ENCODE assay signal across 6 cellular contexts in the genomic region with DNA sequence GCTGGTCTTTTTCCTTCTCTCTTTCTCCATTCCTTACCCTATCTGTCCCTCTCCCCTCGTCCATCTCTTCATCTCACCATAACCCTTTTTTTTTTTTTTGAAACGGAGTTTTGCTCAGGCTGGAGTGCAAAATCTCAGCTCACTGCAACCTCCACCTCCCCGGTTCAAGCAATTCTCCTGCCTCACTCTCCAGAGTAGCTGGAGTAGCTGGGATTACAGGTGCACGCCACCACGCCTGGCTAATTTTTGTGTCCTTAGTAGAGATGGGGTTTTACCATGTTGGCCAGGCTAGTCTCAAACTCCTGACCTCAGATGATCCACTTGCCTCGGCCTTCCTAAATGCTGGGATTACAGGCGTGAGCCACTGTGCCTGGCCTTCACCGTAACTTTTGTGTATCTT. TPM values are rescaled to one million over a fixed set of nuclear protein-coding genes. Genes with fewer than 3 reads are reported as not detected.
"Had no signal": no experiment of that assay in that cellular context is flagged by ENCODE, and none has a peak within 500 bp of the region (broad histone marks: within the 10 kb centered on the region; RNA-seq: fewer than 3 reads in every experiment).

No MANE protein-coding gene starts in this region.

RNA-seq across cellular contexts. Expression of a gene that starts 49.3 kb away (rescaled TPM):
- total RNA-seq: LHCN-M2, MCF 10A, OCI-LY7, PC-3, SK-MEL-5 had no signal
- polyA plus RNA-seq: SK-N-SH had no signal

RNA-seq across cellular contexts. Expression of a gene that starts 51.2 kb away (rescaled TPM):
- total RNA-seq: SK-MEL-5 had no signal

RNA-seq across cellular contexts. Expression of a gene that starts 55.1 kb away (rescaled TPM):
- total RNA-seq: LHCN-M2, MCF 10A, PC-3, SK-MEL-5 had no signal
